Comparison of ENCODE assay signal across 12 cellular contexts in the genomic region with DNA sequence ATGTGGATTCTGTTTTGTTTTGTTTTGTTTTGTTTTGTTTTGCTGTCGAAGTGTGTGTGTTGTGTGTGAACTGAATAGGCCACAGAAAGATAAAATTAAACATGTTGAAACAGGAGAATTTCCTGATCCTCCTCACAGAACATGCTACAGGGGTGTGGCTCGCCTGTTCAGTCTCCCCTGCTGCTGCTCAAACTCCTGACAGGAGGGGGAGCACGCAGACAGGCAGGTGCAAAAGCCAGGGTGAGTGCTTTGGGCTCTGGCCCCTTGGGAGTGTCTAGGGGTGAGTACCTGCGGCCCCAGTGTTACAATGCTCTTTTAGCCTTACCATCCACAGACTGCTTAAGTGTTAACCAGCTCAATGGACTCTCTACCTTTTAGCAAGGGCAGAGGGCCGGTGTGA.
DNase-seq lines count a peak whose midpoint lies in the region; ATAC-seq and TF ChIP-seq lines count a peak whose summit lies in the region.
"Had no signal": no experiment of that assay in that cellular context is flagged by ENCODE, and none has a peak within 500 bp of the region (broad histone marks: within the 10 kb centered on the region; RNA-seq: fewer than 3 reads in every experiment).

No MANE protein-coding gene starts in this region.

- DNase-seq in NCI-H1436 (lab: John Stamatoyannopoulos, UW) (peak; percentile 10), NCI-H1436 treated with DMSO at 0.1 percent for 48 hours (lab: John Stamatoyannopoulos, UW) (no peak), NCI-H748 (lab: John Stamatoyannopoulos, UW; ENCODE audit: unreplicated experiment) (peak; percentile 73), neural progenitor cell (ENCODE audit: low spot score) (peak; percentile 24), ovary (no peak)
- no peak for DNase-seq in activated CD8-positive, alpha-beta T cell treated with anti-CD3 and anti-CD28 coated beads for 36 hours
- DNase-seq in stimulated activated CD4-positive, alpha-beta T cell treated with anti-CD3 and anti-CD28 coated beads, Interleukin-12 subunit alpha, Interleukin-12 subunit beta, amount 100 ng/mL, for 4 hours = no peak
- DNase-seq: 8988T, MV-4-11, WERI-Rb-1 had no signal

- H3K27ac ChIP-seq in neural progenitor cell = no peak overlapping the region
- H3K27ac ChIP-seq in ovary = no peak overlapping the region
- H3K27ac ChIP-seq: thoracic aorta, WERI-Rb-1 had no signal

- WGBS in ovary, 3 donors = 51 to 52% (median 52%) methylated on average over 5 of the region's 5 CpGs

- no peaks in the 10 kb centered on the region for H3K27me3 ChIP-seq in neural progenitor cell
- no peaks in the 10 kb centered on the region for H3K27me3 ChIP-seq in ovary

- TF ChIP-seq POLR2A in ovary (IDR thresholded peaks at IDR 0.05) = no peak

- no peak overlapping the region for H3K4me3 Mint-ChIP-seq in neural progenitor cell
- H3K4me3 Mint-ChIP-seq in activated CD8-positive, alpha-beta T cell treated with anti-CD3 and anti-CD28 coated beads for 36 hours = no peak overlapping the region

- H3K9me3 ChIP-seq in neural progenitor cell (ENCODE audit: low read depth) (no peaks in the 10 kb centered on the region), ovary (no peaks in the 10 kb centered on the region)
- H3K9me3 ChIP-seq: thoracic aorta had no signal

- peak; percentile 91 for ATAC-seq in HG02642 (IDR thresholded peaks at IDR 0.05; ENCODE audit: poor library complexity, unreplicated experiment)
- no peak for ATAC-seq in activated CD8-positive, alpha-beta T cell treated with anti-CD3 and anti-CD28 coated beads for 36 hours

- TF ChIP-seq EP300 in ovary (IDR thresholded peaks at IDR 0.05) = no peak

- CTCF ChIA-PET in activated CD8-positive, alpha-beta T cell treated with anti-CD3 and anti-CD28 coated beads for 36 hours (lab: Charles Lee) = no interaction called here

- H3K36me3 Mint-ChIP-seq in neural progenitor cell = no peaks in the 10 kb centered on the region
- no peaks in the 10 kb centered on the region for H3K36me3 Mint-ChIP-seq in activated CD8-positive, alpha-beta T cell treated with anti-CD3 and anti-CD28 coated beads for 36 hours (ENCODE audit: low read depth)

- no peak overlapping the region for H3K4me2 ChIP-seq in neural progenitor cell

- no peak overlapping the region for H3K27ac Mint-ChIP-seq in neural progenitor cell
- no peak overlapping the region for H3K27ac Mint-ChIP-seq in activated CD8-positive, alpha-beta T cell treated with anti-CD3 and anti-CD28 coated beads for 36 hours

- H2AFZ ChIP-seq in neural progenitor cell (replicated peaks) = no peak overlapping the region

- no peaks in the 10 kb centered on the region for H4K20me1 ChIP-seq in neural progenitor cell (ENCODE audit: low read depth)

- no peaks in the 10 kb centered on the region for H3F3A ChIP-seq in neural progenitor cell (ENCODE audit: low read depth)

- no peaks in the 10 kb centered on the region for H3K27me3 Mint-ChIP-seq in neural progenitor cell (ENCODE audit: insufficient read depth, low read depth)
- no peaks in the 10 kb centered on the region for H3K27me3 Mint-ChIP-seq in activated CD8-positive, alpha-beta T cell treated with anti-CD3 and anti-CD28 coated beads for 36 hours

- peaks cover 2% of the 10 kb centered on the region for H3K4me1 Mint-ChIP-seq in neural progenitor cell
- no peaks in the 10 kb centered on the region for H3K4me1 Mint-ChIP-seq in activated CD8-positive, alpha-beta T cell treated with anti-CD3 and anti-CD28 coated beads for 36 hours (ENCODE audit: low read depth)

- no peak overlapping the region for H3K9ac ChIP-seq in neural progenitor cell

- no peaks in the 10 kb centered on the region for H3K79me2 ChIP-seq in neural progenitor cell (ENCODE audit: low read depth)

- H3K9me3 Mint-ChIP-seq in neural progenitor cell = peaks cover 3% of the 10 kb centered on the region
- peaks cover 2% of the 10 kb centered on the region for H3K9me3 Mint-ChIP-seq in activated CD8-positive, alpha-beta T cell treated with anti-CD3 and anti-CD28 coated beads for 36 hours

- H3K4me1 ChIP-seq in neural progenitor cell (no peaks in the 10 kb centered on the region), ovary (ENCODE audit: insufficient read depth) (no peaks in the 10 kb centered on the region)

- POLR2A ChIA-PET in activated CD8-positive, alpha-beta T cell treated with anti-CD3 and anti-CD28 coated beads for 36 hours (lab: Charles Lee) = no interaction called here

- peak; percentile 36 for TF ChIP-seq CTCF in neural progenitor cell (IDR thresholded peaks at IDR 0.05)
- TF ChIP-seq CTCF in activated CD8-positive, alpha-beta T cell treated with anti-CD3 and anti-CD28 coated beads for 36 hours (IDR thresholded peaks at IDR 0.05) = no peak
- no peak for TF ChIP-seq CTCF in ovary (IDR thresholded peaks at IDR 0.05)

- H3K4me3 ChIP-seq in neural progenitor cell = no peak overlapping the region
- no peak overlapping the region for H3K4me3 ChIP-seq in ovary
- H3K4me3 ChIP-seq: thoracic aorta had no signal

- intact Hi-C loops in activated CD8-positive, alpha-beta T cell treated with anti-CD3 and anti-CD28 coated beads for 36 hours (cut with micrococcal nuclease) = no loop called here
- intact Hi-C loops in ovary (cut with DNase I) = no loop called here

- no peaks in the 10 kb centered on the region for H3K36me3 ChIP-seq in neural progenitor cell
- H3K36me3 ChIP-seq in ovary = no peaks in the 10 kb centered on the region
- H3K36me3 ChIP-seq: thoracic aorta, WERI-Rb-1 had no signal

Comparison
In these comparisons a context has a peak if more than half of its experiments do, and no peak if none do; other contexts are left out.
1. DNase-seq: peak in NCI-H1436 (single experiment), NCI-H748 (single experiment) and neural progenitor cell (single experiment); none in NCI-H1436 treated with DMSO at 0.1 percent for 48 hours (single experiment), activated CD8-positive, alpha-beta T cell treated with anti-CD3 and anti-CD28 coated beads for 36 hours (single experiment), stimulated activated CD4-positive, alpha-beta T cell treated with anti-CD3 and anti-CD28 coated beads, Interleukin-12 subunit alpha, Interleukin-12 subunit beta, amount 100 ng/mL, for 4 hours (single experiment) and ovary (0 of 5).